Comparison of ENCODE assay signal across 8 cellular contexts in the genomic region with DNA sequence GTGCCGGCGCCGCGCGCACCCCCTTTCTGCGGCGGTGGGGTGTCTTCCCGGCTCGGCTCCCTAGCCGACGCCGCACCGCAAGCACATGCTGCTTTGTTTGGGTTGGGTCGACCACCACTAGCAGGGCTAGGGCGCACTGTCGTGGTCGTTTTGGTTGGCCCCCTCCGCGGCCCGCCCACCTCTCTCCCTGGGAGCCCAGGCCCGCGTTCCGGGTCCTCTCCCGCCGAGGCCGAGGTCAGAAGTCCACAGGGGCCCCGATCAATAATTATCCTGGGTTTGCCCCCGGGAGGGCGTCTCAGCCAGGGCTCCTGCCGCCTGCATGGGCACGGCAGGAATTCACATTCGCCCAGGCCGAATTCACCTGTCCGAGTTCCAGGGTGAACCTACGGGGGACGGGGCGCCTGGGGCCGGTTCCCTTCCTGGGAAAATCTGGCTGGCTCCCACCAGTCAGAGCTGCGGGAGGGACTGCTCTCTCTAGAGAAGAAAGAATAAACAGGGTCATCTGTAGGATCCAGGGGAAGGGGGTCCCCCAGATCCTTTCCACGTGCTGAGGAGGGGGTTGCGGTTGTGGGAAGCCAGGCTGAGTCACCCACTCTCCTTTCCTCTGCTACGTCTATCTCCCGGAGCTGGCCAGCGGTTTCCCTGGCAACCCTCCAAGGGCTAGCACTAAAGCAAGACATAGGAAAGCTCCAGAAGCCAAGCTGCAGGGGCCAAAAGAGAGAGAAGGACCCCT. TPM values are rescaled to one million over a fixed set of nuclear protein-coding genes. Genes with fewer than 3 reads are reported as not detected.
DNase-seq lines count a peak whose midpoint lies in the region; ATAC-seq and TF ChIP-seq lines count a peak whose summit lies in the region.

No MANE protein-coding gene starts in this region.

- H3K27me3 ChIP-seq in AG04450 (ENCODE audit: control insufficient read depth, insufficient read depth, low read length) (peaks cover 2% of the 10 kb centered on the region), Karpas-422 (ENCODE audit: low read length) (no peaks in the 10 kb centered on the region), esophagus (ENCODE audit: control insufficient read depth in 1 of 2, insufficient read depth in 2 of 2, low read length in 2 of 2) (no peaks in the 10 kb centered on the region), tibial nerve (no peaks in the 10 kb centered on the region)

- POLR2A ChIA-PET in AG04450 (lab: Yijun Ruan, JAX) (interaction anchor here (1.4 to 2.1 kb wide), 2 partner anchors 54 to 243 kb away, joined by 5 to 8 read pairs; no protein-coding TSS in a partner anchor), WTC11 (lab: Charles Lee) (interaction anchor here (0.7 to 1.2 kb wide), 5 partner anchors 12 to 158 kb away, joined by 3 to 6 read pairs (median 3); a partner anchor contains a TSS)

- peaks cover 51% of the 10 kb centered on the region for H3K4me1 ChIP-seq in Karpas-422 (ENCODE audit: low read length)
- no peaks in the 10 kb centered on the region for H3K4me1 ChIP-seq in esophagus (ENCODE audit: control insufficient read depth in 2 of 2, insufficient read depth in 2 of 2, low read length in 1 of 2)
- H3K4me1 ChIP-seq in tibial nerve, result peaks cover 0 to 45% (median 22%) of the 10 kb centered on the region in 4 donors

- H3K4me3 ChIP-seq in AG04450 (ENCODE audit: low read depth, low read length) (peak overlapping the region; percentile 78), Karpas-422 (ENCODE audit: low read length) (peak overlapping the region; percentile 81), esophagus (ENCODE audit: low read depth in 1 of 2, low read length in 2 of 2) (peak overlapping the region; percentile 74 to 90), tibial nerve (peak overlapping the region; percentile 63 to 97 (median 82))

- no peaks in the 10 kb centered on the region for H3K9me2 ChIP-seq in Karpas-422 (replicated peaks; ENCODE audit: insufficient read depth, low read length)

- 0 out of 2 replicates have a peak overlapping the region, but pooled peaks have one; percentile 5 for H2AFZ ChIP-seq in Karpas-422 (ENCODE audit: low read length)

- H3K9ac ChIP-seq in Karpas-422 (ENCODE audit: low read length), result peak overlapping the region; percentile 96

- H3K4me2 ChIP-seq in Karpas-422 (ENCODE audit: low read depth, low read length, poor library complexity, severe bottlenecking), result peak overlapping the region; percentile 92

- no peaks in the 10 kb centered on the region for H3K9me3 Mint-ChIP-seq in WTC11

- H3K27me3 Mint-ChIP-seq in WTC11 (ENCODE audit: low read depth), result peaks cover 6% of the 10 kb centered on the region

- no peaks in the 10 kb centered on the region for H3K9me3 ChIP-seq in AG04450 (ENCODE audit: control insufficient read depth, insufficient read depth, low read length)
- no peaks in the 10 kb centered on the region for H3K9me3 ChIP-seq in Karpas-422 (ENCODE audit: low read length)
- no peaks in the 10 kb centered on the region for H3K9me3 ChIP-seq in esophagus (ENCODE audit: control insufficient read depth in 2 of 2, insufficient read depth in 1 of 2, low read depth in 1 of 2, low read length in 1 of 2)
- no peaks in the 10 kb centered on the region for H3K9me3 ChIP-seq in tibial nerve

- WGBS in esophagus, 2 donors, result 1 to 3% methylated on average over 37 to 44 of the region's 44 CpGs
- 0 to 2% methylated on average over 9 to 13 of the region's 44 CpGs for WGBS in tibial nerve, 2 donors

- ATAC-seq in GM19035 (IDR thresholded peaks at IDR 0.05; ENCODE audit: unreplicated experiment), result peak; percentile 20
- ATAC-seq in WTC11, result peak; percentile 46

- peaks cover 41% of the 10 kb centered on the region for H3K79me2 ChIP-seq in Karpas-422 (ENCODE audit: low read length)

- DNase-seq in AG04450 (ENCODE audit: low read depth, low spot score) (peak; percentile 57), Karpas-422 (peak; percentile 68), WTC11 (ENCODE audit: low spot score) (peak; percentile 56), mucosa of gallbladder (ENCODE audit: low spot score) (peak; percentile 50), tibial nerve (ENCODE audit: low spot score in 2 of 2) (peak; percentile 53 to 71), cortex of kidney (lab: John Stamatoyannopoulos, UW) (no peak)

- H3K27ac ChIP-seq in AG04450 (ENCODE audit: low read depth, low read length), result peak overlapping the region; percentile 77
- H3K27ac ChIP-seq in Karpas-422 (ENCODE audit: low read length), result peak overlapping the region; percentile 94
- peak overlapping the region; percentile 66 to 89 for H3K27ac ChIP-seq in esophagus (ENCODE audit: low read depth in 2 of 2, low read length in 1 of 2)
- peak overlapping the region; percentile 81 to 97 (median 92) for H3K27ac ChIP-seq in tibial nerve

- peak in 1 of 2 donors; percentile 17 for TF ChIP-seq EP300 in tibial nerve (IDR thresholded peaks at IDR 0.05)

- H3K36me3 ChIP-seq in Karpas-422 (ENCODE audit: insufficient read depth, low read length), result no peaks in the 10 kb centered on the region
- no peaks in the 10 kb centered on the region for H3K36me3 ChIP-seq in esophagus (ENCODE audit: control insufficient read depth in 2 of 2, insufficient read depth in 2 of 2, low read length in 1 of 2)
- no peaks in the 10 kb centered on the region for H3K36me3 ChIP-seq in tibial nerve

- no peak for TF ChIP-seq POLR2A in tibial nerve (IDR thresholded peaks at IDR 0.05)

- CTCF ChIA-PET in AG04450 (lab: Charles Lee) (interaction anchor here (1.2 kb wide), 1 partner anchor 55 kb away, joined by 6 read pairs; no protein-coding TSS in a partner anchor), WTC11 (lab: Charles Lee) (interaction anchor here (0.6 to 1.9 kb wide), 13 partner anchors 11 to 272 kb away, joined by 3 to 23 read pairs (median 3); a partner anchor contains a TSS)

- TF ChIP-seq CTCF in AG04450 (IDR thresholded peaks at IDR 0.05; ENCODE audit: low read depth, low read length) (no peak), WTC11 (IDR thresholded peaks at IDR 0.05) (no peak), tibial nerve (IDR thresholded peaks at IDR 0.05) (no peak)

- peak overlapping the region; percentile 74 for H3K4me3 Mint-ChIP-seq in WTC11

- H3K36me3 Mint-ChIP-seq in WTC11, result no peaks in the 10 kb centered on the region

- H3K27ac Mint-ChIP-seq in WTC11, result no peak overlapping the region

- peaks cover 49% of the 10 kb centered on the region for H3K4me1 Mint-ChIP-seq in WTC11

- H4K20me1 ChIP-seq in Karpas-422 (ENCODE audit: insufficient read depth, low read depth, low read length), result no peaks in the 10 kb centered on the region

TF ChIP-seq in WTC11, 78 proteins besides CTCF, POLR2A, EP300 and RAD21 (continues in another document):
- TF ChIP-seq ZNF396 (CRISPR knock-in tag; IDR thresholded peaks at IDR 0.05; ENCODE audit: borderline replicate concordance) (no peak), JUN (CRISPR knock-in tag; IDR thresholded peaks at IDR 0.05) (no peak), PRRX2 (CRISPR knock-in tag; IDR thresholded peaks at IDR 0.05) (no peak), ZNF416 (CRISPR knock-in tag; IDR thresholded peaks at IDR 0.05) (no peak), NFYB (CRISPR knock-in tag; conservative IDR thresholded peaks at IDR 0.05; ENCODE audit: low read depth) (no peak), TP53 (CRISPR knock-in tag; IDR thresholded peaks at IDR 0.05) (no peak), RELA (CRISPR knock-in tag; IDR thresholded peaks at IDR 0.05; ENCODE audit: borderline replicate concordance) (no peak; the same call in 1 of the 2 replicates), IRF2 (CRISPR knock-in tag; IDR thresholded peaks at IDR 0.05; ENCODE audit: borderline replicate concordance, low read depth) (no peak), ATF1 (CRISPR knock-in tag; IDR thresholded peaks at IDR 0.05) (no peak)
- TF ChIP-seq, protein P1, sequence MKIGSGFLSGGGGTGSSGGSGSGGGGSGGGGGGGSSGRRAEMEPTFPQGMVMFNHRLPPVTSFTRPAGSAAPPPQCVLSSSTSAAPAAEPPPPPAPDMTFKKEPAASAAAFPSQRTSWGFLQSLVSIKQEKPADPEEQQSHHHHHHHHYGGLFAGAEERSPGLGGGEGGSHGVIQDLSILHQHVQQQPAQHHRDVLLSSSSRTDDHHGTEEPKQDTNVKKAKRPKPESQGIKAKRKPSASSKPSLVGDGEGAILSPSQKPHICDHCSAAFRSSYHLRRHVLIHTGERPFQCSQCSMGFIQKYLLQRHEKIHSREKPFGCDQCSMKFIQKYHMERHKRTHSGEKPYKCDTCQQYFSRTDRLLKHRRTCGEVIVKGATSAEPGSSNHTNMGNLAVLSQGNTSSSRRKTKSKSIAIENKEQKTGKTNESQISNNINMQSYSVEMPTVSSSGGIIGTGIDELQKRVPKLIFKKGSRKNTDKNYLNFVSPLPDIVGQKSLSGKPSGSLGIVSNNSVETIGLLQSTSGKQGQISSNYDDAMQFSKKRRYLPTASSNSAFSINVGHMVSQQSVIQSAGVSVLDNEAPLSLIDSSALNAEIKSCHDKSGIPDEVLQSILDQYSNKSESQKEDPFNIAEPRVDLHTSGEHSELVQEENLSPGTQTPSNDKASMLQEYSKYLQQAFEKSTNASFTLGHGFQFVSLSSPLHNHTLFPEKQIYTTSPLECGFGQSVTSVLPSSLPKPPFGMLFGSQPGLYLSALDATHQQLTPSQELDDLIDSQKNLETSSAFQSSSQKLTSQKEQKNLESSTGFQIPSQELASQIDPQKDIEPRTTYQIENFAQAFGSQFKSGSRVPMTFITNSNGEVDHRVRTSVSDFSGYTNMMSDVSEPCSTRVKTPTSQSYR (CRISPR knock-in tag; IDR thresholded peaks at IDR 0.05), result no peak

RNA-seq across cellular contexts. Expression of a gene that starts 0.6 kb away (rescaled TPM):
- polyA plus RNA-seq in AG04450 (2011; rRNA removed) (31.5 and 34.0 TPM in 2 replicates), esophagus (10 to 100 TPM; 14.0 to 14.4 TPM)
- polyA minus RNA-seq in AG04450 (2011; rRNA and poly(A)+ RNA removed), result 45.2 and 49.3 TPM in 2 replicates
- total RNA-seq in Karpas-422 (2014; rRNA removed; shearing (Covaris generic); ENCODE audit: low replicate concordance), result 110 and 142 TPM in 2 replicates
- total RNA-seq in WTC11 (2021) (36.4 to 42.2 TPM (median 37.9 TPM) in 3 replicates), mucosa of gallbladder (61.7 TPM), tibial nerve (100 to 1,000 TPM in 3 of 4 donors, 10 to 100 TPM in 1; 96.8 to 117 (median 104) TPM)

RNA-seq across cellular contexts. Expression of a gene that starts 11.5 kb away (rescaled TPM):
- 3.9 and 5.3 TPM in 2 replicates for polyA plus RNA-seq in AG04450 (2011; rRNA removed)
- polyA minus RNA-seq in AG04450 (2011; rRNA and poly(A)+ RNA removed), result 4.6 and 7.9 TPM in 2 replicates
- 62.3 and 160 TPM in 2 replicates for total RNA-seq in Karpas-422 (2014; rRNA removed; shearing (Covaris generic); ENCODE audit: low replicate concordance)
- 6.6 to 10.9 TPM (median 9.7 TPM) in 3 replicates for total RNA-seq in WTC11 (2021)
- 1 to 10 TPM; 4.7 to 6.3 TPM for polyA plus RNA-seq in esophagus
- 30.8 TPM for total RNA-seq in mucosa of gallbladder
- total RNA-seq in tibial nerve, result 100 to 1,000 TPM in 3 of 4 donors, 10 to 100 TPM in 1; 95.2 to 150 (median 127) TPM
